Comparison of ENCODE assay signal across 8 cellular contexts in the genomic region with DNA sequence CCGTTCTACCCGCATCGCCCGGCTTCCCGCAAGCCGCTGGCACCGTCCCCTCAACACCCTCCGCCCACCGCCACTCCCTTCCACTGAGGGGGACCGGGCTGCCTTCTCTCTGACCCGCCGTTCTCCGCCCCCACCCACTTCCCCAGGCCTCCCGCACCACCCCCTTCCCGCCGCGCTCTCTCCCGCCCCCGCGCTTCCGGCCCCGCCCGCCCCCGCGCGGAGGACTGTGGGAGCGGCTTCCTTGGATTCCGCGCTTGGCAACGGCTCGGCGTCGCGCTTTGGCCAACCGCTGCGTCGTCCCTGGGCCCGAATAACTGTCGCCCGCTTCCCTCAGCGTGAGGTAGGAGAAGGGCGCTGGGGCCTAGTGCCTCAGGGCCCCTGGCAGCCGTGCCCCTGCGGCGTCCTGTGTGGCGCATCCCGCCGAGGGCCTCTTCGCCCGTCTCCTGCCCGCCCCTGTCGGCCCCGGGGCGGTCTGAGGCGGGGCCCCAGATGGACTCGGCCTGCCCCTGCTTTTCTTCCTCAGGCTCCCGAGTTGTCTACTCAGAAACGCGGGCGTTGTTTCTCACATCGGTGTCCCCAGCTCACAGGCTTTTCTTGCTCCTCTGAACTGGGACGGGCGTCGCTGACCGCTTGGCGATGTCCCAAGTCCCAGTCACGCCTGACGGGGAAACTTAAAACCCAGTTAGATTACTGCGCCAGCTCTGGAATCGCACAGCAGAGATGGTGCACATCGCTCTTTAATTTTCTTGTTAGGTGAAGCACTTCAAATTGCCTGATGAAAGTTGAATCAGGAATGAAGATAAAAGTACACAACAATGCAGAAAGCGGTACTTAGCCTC. TPM values are rescaled to one million over a fixed set of nuclear protein-coding genes. Genes with fewer than 3 reads are reported as not detected.
DNase-seq lines count a peak whose midpoint lies in the region; ATAC-seq and TF ChIP-seq lines count a peak whose summit lies in the region.

A gene with protein sequence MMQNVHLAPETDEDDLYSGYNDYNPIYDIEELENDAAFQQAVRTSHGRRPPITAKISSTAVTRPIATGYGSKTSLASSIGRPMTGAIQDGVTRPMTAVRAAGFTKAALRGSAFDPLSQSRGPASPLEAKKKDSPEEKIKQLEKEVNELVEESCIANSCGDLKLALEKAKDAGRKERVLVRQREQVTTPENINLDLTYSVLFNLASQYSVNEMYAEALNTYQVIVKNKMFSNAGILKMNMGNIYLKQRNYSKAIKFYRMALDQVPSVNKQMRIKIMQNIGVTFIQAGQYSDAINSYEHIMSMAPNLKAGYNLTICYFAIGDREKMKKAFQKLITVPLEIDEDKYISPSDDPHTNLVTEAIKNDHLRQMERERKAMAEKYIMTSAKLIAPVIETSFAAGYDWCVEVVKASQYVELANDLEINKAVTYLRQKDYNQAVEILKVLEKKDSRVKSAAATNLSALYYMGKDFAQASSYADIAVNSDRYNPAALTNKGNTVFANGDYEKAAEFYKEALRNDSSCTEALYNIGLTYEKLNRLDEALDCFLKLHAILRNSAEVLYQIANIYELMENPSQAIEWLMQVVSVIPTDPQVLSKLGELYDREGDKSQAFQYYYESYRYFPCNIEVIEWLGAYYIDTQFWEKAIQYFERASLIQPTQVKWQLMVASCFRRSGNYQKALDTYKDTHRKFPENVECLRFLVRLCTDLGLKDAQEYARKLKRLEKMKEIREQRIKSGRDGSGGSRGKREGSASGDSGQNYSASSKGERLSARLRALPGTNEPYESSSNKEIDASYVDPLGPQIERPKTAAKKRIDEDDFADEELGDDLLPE (plus strand): TSS at position 241 of the 839 bp plus-strand sequence. CDS start 7,229 bp downstream, outside the sequence.

- TF ChIP-seq CTCF in astrocyte of the cerebellum (IDR thresholded peaks at IDR 0.05; ENCODE audit: low read depth, low read length, missing control alignments): no peak
- no peak for TF ChIP-seq CTCF in vagina (IDR thresholded peaks at IDR 0.05)

- peaks cover 10% of the 10 kb centered on the region for H3K4me1 ChIP-seq in vagina

- peak within 1 kb of the TSS; percentile 91 for H3K27ac ChIP-seq in vagina

- H3K36me3 ChIP-seq in vagina: no peaks in the 10 kb centered on the region

- H3K9me3 ChIP-seq in vagina: no peaks in the 10 kb centered on the region

- DNase-seq in NCI-H2029 (lab: John Stamatoyannopoulos, UW) (peak; percentile 64), T-helper 9 cell (peak; percentile 71), astrocyte of the cerebellum (ENCODE audit: low read depth) (peak; percentile 61), hippocampal formation (lab: John Stamatoyannopoulos, UW) (peak; percentile 88 to 93), renal cortical epithelial cell (ENCODE audit: low read depth) (peak; percentile 70), vagina (ENCODE audit: extremely low spot score in 2 of 2) (peak in 1 of 2 donors; percentile 92)

- H3K4me3 ChIP-seq in astrocyte of the cerebellum (ENCODE audit: low read depth, low read length) (peak within 1 kb of the TSS; percentile 62), vagina (peak within 1 kb of the TSS; percentile 59 to 74)

- TF ChIP-seq POLR2A in vagina (IDR thresholded peaks at IDR 0.05): peak in 1 of 2 donors; percentile 12

- ATAC-seq in GM18508 (IDR thresholded peaks at IDR 0.05; ENCODE audit: insufficient read depth, unreplicated experiment) (peak; percentile 48), HG02970 (IDR thresholded peaks at IDR 0.05; ENCODE audit: low FRiP score, unreplicated experiment) (peak; percentile 77)

- intact Hi-C loops in vagina (cut with DNase I): loop anchor here (2.0 to 5.0 kb wide), 3 partner anchors 40 to 705 kb away; a partner anchor contains a TSS

- in situ Hi-C loops in astrocyte of the cerebellum (cut with HindIII; ENCODE audit: low sequenced_read_pairs): loop anchor here (5.0 kb wide), 1 partner anchor 40 kb away; a partner anchor contains a TSS

- no peaks in the 10 kb centered on the region for H3K27me3 ChIP-seq in vagina

RNA-seq across cellular contexts. Expression of the gene that starts here (rescaled TPM):
- total RNA-seq in renal cortical epithelial cell (10.2 and 31.1 TPM in 2 replicates), vagina (6.9 TPM)
